In genomic region chr6:101021504-101021903, GRCh38 we compare ENCODE assay signal across 22 cellular contexts.
"Had no signal": no experiment of that assay in that cellular context is flagged by ENCODE, and none has a peak within 500 bp of the region (broad histone marks: within the 10 kb centered on the region; RNA-seq: fewer than 3 reads in every experiment).

No MANE protein-coding gene starts in this region.

- H3K4me3 ChIP-seq: coronary artery, dorsolateral prefrontal cortex, esophagus muscularis mucosa, gastroesophageal sphincter, heart right ventricle, left lung, lower lobe of right lung had no signal

- H3K27ac ChIP-seq: coronary artery, dorsolateral prefrontal cortex, esophagus muscularis mucosa, foreskin keratinocyte, gastroesophageal sphincter, heart right ventricle, left lung, lower lobe of right lung had no signal

- H3K9me3 ChIP-seq: esophagus muscularis mucosa, gastroesophageal sphincter, lower lobe of right lung had no signal

- H3K27me3 ChIP-seq: dorsolateral prefrontal cortex, esophagus muscularis mucosa, foreskin keratinocyte, gastroesophageal sphincter, heart right ventricle, left lung had no signal

- DNase-seq: dermis blood vessel endothelial cell; dorsolateral prefrontal cortex; effector CD4-positive, alpha-beta T cell; effector memory CD4-positive, alpha-beta T cell; foreskin keratinocyte; head of caudate nucleus; heart right ventricle; hippocampal formation; left cardiac atrium; left lung; left ventricle myocardium superior; lower lobe of right lung; mesenchymal stem cell; naive thymus-derived CD4-positive, alpha-beta T cell had no signal

- H3K4me1 ChIP-seq: esophagus muscularis mucosa, foreskin keratinocyte, gastroesophageal sphincter, heart right ventricle, left lung, lower lobe of right lung had no signal

- FAIRE-seq: colon, endothelial cell of umbilical vein, frontal cortex, islet of Langerhans, keratinocyte had no signal

- ATAC-seq: foreskin keratinocyte; gastroesophageal sphincter; heart right ventricle; left cardiac atrium; left lung; left ventricle myocardium superior; lower lobe of right lung; naive thymus-derived CD4-positive, alpha-beta T cell had no signal

- H3K36me3 ChIP-seq: esophagus muscularis mucosa, gastroesophageal sphincter, heart right ventricle, left lung, lower lobe of right lung had no signal
